1 cellular context compared by ENCODE assay signal in the genomic region with DNA sequence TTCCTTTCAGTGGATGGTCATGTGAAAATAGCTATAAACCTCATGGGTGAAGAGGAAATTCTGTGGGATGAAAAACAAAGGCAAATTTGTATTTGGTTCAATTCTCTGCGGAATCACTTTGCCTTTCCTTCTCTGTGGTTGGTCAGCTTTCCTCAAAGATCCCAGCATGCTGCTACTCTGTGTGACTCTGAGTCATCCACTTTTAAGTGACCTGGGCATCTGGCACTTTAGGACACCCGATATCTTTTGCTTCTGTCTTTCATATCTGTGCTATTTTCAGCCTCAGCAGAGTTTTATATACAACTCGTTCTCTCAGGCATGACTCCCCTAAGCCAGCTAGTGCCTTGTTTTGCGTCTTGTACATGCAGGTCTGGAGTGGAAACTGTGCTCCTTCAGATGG.
TF ChIP-seq lines count a peak whose summit lies in the region.

No MANE protein-coding gene starts in this region.

TF ChIP-seq in GM23338, 12 proteins besides CTCF, POLR2A, EP300 and RAD21 (continued from another document):
- TF ChIP-seq, protein P1, sequence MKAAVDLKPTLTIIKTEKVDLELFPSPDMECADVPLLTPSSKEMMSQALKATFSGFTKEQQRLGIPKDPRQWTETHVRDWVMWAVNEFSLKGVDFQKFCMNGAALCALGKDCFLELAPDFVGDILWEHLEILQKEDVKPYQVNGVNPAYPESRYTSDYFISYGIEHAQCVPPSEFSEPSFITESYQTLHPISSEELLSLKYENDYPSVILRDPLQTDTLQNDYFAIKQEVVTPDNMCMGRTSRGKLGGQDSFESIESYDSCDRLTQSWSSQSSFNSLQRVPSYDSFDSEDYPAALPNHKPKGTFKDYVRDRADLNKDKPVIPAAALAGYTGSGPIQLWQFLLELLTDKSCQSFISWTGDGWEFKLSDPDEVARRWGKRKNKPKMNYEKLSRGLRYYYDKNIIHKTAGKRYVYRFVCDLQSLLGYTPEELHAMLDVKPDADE (IDR thresholded peaks at IDR 0.05): no peak
- TF ChIP-seq STAT1 (IDR thresholded peaks at IDR 0.05; ENCODE audit: unreplicated experiment): no peak
- no peak for TF ChIP-seq ZNF114 (CRISPR knock-in tag; IDR thresholded peaks at IDR 0.05)
- TF ChIP-seq JUNB (IDR thresholded peaks at IDR 0.05; ENCODE audit: unreplicated experiment): no peak
- no peak for TF ChIP-seq CREB1 (CRISPR knock-in tag; IDR thresholded peaks at IDR 0.05; ENCODE audit: low read depth)
- TF ChIP-seq POLR2AphosphoS5 (IDR thresholded peaks at IDR 0.05; ENCODE audit: low read depth): no peak
- TF ChIP-seq EZH2 (IDR thresholded peaks at IDR 0.05; ENCODE audit: low read depth, unreplicated experiment): no peak
- TF ChIP-seq, protein P2, sequence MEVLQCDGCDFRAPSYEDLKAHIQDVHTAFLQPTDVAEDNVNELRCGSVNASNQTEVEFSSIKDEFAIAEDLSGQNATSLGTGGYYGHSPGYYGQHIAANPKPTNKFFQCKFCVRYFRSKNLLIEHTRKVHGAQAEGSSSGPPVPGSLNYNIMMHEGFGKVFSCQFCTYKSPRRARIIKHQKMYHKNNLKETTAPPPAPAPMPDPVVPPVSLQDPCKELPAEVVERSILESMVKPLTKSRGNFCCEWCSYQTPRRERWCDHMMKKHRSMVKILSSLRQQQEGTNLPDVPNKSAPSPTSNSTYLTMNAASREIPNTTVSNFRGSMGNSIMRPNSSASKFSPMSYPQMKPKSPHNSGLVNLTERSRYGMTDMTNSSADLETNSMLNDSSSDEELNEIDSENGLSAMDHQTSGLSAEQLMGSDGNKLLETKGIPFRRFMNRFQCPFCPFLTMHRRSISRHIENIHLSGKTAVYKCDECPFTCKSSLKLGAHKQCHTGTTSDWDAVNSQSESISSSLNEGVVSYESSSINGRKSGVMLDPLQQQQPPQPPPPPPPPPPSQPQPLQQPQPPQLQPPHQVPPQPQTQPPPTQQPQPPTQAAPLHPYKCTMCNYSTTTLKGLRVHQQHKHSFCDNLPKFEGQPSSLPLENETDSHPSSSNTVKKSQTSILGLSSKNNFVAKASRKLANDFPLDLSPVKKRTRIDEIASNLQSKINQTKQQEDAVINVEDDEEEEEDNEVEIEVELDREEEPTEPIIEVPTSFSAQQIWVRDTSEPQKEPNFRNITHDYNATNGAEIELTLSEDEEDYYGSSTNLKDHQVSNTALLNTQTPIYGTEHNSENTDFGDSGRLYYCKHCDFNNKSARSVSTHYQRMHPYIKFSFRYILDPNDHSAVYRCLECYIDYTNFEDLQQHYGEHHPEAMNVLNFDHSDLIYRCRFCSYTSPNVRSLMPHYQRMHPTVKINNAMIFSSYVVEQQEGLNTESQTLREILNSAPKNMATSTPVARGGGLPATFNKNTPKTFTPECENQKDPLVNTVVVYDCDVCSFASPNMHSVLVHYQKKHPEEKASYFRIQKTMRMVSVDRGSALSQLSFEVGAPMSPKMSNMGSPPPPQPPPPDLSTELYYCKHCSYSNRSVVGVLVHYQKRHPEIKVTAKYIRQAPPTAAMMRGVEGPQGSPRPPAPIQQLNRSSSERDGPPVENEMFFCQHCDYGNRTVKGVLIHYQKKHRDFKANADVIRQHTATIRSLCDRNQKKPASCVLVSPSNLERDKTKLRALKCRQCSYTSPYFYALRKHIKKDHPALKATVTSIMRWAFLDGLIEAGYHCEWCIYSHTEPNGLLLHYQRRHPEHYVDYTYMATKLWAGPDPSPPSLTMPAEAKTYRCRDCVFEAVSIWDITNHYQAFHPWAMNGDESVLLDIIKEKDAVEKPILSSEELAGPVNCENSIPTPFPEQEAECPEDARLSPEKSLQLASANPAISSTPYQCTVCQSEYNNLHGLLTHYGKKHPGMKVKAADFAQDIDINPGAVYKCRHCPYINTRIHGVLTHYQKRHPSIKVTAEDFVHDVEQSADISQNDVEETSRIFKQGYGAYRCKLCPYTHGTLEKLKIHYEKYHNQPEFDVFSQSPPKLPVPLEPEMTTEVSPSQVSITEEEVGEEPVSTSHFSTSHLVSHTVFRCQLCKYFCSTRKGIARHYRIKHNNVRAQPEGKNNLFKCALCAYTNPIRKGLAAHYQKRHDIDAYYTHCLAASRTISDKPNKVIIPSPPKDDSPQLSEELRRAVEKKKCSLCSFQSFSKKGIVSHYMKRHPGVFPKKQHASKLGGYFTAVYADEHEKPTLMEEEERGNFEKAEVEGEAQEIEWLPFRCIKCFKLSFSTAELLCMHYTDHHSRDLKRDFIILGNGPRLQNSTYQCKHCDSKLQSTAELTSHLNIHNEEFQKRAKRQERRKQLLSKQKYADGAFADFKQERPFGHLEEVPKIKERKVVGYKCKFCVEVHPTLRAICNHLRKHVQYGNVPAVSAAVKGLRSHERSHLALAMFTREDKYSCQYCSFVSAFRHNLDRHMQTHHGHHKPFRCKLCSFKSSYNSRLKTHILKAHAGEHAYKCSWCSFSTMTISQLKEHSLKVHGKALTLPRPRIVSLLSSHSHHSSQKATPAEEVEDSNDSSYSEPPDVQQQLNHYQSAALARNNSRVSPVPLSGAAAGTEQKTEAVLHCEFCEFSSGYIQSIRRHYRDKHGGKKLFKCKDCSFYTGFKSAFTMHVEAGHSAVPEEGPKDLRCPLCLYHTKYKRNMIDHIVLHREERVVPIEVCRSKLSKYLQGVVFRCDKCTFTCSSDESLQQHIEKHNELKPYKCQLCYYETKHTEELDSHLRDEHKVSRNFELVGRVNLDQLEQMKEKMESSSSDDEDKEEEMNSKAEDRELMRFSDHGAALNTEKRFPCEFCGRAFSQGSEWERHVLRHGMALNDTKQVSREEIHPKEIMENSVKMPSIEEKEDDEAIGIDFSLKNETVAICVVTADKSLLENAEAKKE (CRISPR knock-in tag; IDR thresholded peaks at IDR 0.05): no peak
- TF ChIP-seq ZNF331 (CRISPR knock-in tag; IDR thresholded peaks at IDR 0.05; ENCODE audit: low read depth): no peak
